Comparison of ENCODE assay signal across 8 cellular contexts in genomic region chrX:55717521-55718497, GRCh38. TPM values are rescaled to one million over a fixed set of nuclear protein-coding genes. Genes with fewer than 3 reads are reported as not detected.
DNase-seq lines count a peak whose midpoint lies in the region; ATAC-seq and TF ChIP-seq lines count a peak whose summit lies in the region.

Gene RRAGB, plus strand, starts transcription at chrX:55717749. Its CDS starts 579 bp downstream, at chrX:55718328.

- H3K9ac ChIP-seq in HUES64 (ENCODE audit: low read depth, low read length) = peak within 1 kb of the TSS; percentile 87
- H3K9ac ChIP-seq in OCI-LY1 (ENCODE audit: low read length) = peak within 1 kb of the TSS; percentile 85

- H3F3A ChIP-seq in OCI-LY1 (ENCODE audit: insufficient read depth, low read length) = no peaks in the 10 kb centered on the region

- no peaks in the 10 kb centered on the region for H3K9me3 ChIP-seq in HUES64 (ENCODE audit: insufficient read depth, low read depth, low read length)
- H3K9me3 ChIP-seq in OCI-LY1 (ENCODE audit: low read length) = no peaks in the 10 kb centered on the region

- peak within 1 kb of the TSS; percentile 80 for H3K4me2 ChIP-seq in OCI-LY1 (ENCODE audit: low read length)

- peak; percentile 76 for TF ChIP-seq CTCF in OCI-LY1 (IDR thresholded peaks at IDR 0.05; ENCODE audit: low read length)

- H3K36me3 ChIP-seq in HUES64 (ENCODE audit: insufficient read depth, low read length) (peaks cover 27% of the 10 kb centered on the region), OCI-LY1 (ENCODE audit: insufficient read depth, low read length) (peaks cover 22% of the 10 kb centered on the region)

- H3K79me2 ChIP-seq in OCI-LY1 (ENCODE audit: insufficient read depth, low read length) = no peaks in the 10 kb centered on the region

- H2AFZ ChIP-seq in OCI-LY1 (ENCODE audit: low read length) = 0 out of 2 replicates have a peak within 1 kb of the TSS, but pooled peaks have one; percentile 58

- no peaks in the 10 kb centered on the region for H3K27me3 ChIP-seq in HUES64 (ENCODE audit: insufficient read depth, low read length)
- H3K27me3 ChIP-seq in OCI-LY1 (ENCODE audit: insufficient read depth, low read length) = no peaks in the 10 kb centered on the region

- no peaks in the 10 kb centered on the region for H3K9me2 ChIP-seq in OCI-LY1 (ENCODE audit: low read depth, low read length)

- H3K4me3 ChIP-seq in HUES64 (ENCODE audit: low read length) = peak within 1 kb of the TSS; percentile 92
- H3K4me3 ChIP-seq in OCI-LY1 (ENCODE audit: low read depth, low read length, poor library complexity, severe bottlenecking) = peak within 1 kb of the TSS; percentile 85

- peak; percentile 98 for DNase-seq in DMS 273 (lab: John Stamatoyannopoulos, UW; ENCODE audit: unreplicated experiment)
- DNase-seq in activated T-cell treated with anti-CD3 and anti-CD28 coated beads for 24 hours (ENCODE audit: low read depth) = peak; percentile 88
- peak; percentile 80 for DNase-seq in epidermal melanocyte (ENCODE audit: insufficient read length, low spot score)
- DNase-seq in middle frontal gyrus (ENCODE audit: extremely low spot score, low spot score) = peak; percentile 89
- DNase-seq in stimulated activated CD8-positive, alpha-beta memory T cell treated with anti-CD3 and anti-CD28 coated beads, Interleukin-2, amount 100 ng/mL, for 48 hours (ENCODE audit: low read depth in 2 of 2) = peak; percentile 73 to 80

- peak; percentile 91 for ATAC-seq in GM21447 (IDR thresholded peaks at IDR 0.05; ENCODE audit: unreplicated experiment)

- peak within 1 kb of the TSS; percentile 77 for H3K27ac ChIP-seq in HUES64 (ENCODE audit: low read depth, low read length)
- H3K27ac ChIP-seq in OCI-LY1 (ENCODE audit: low read depth, low read length, poor library complexity, severe bottlenecking) = peak within 1 kb of the TSS; percentile 75

- H3K4me1 ChIP-seq in HUES64 (ENCODE audit: insufficient read depth, low read length) (0 out of 2 replicates have a peak, but pooled peaks cover 4% of the 10 kb centered on the region), OCI-LY1 (ENCODE audit: insufficient read depth, low read length, severe bottlenecking) (peaks cover 20% of the 10 kb centered on the region)

- under 1% methylated on average over 43 of the region's 46 CpGs for WGBS in HUES64

- H4K20me1 ChIP-seq in OCI-LY1 (ENCODE audit: insufficient read depth, low read length) = no peaks in the 10 kb centered on the region

RNA-seq across cellular contexts. Expression of gene RRAGB, which starts in this region (rescaled TPM):
- polyA plus RNA-seq in HUES64 (2013, experiment 1 of 2) = 8.1 TPM
- polyA plus RNA-seq in HUES64 (2013, experiment 2 of 2) = 7.5 TPM

Comparison
In these comparisons a context has a peak if more than half of its experiments do, and no peak if none do; other contexts are left out.
1. Peak in every context shown above with its lines: DNase-seq, ATAC-seq, H3K4me3 ChIP-seq and H3K27ac ChIP-seq.